ENCODE assay signal across 8 cellular contexts in genomic region chrX:47232803-47233332, GRCh38. TPM values are rescaled to one million over a fixed set of nuclear protein-coding genes. Genes with fewer than 3 reads are reported as not detected.
DNase-seq lines count a peak whose midpoint lies in the region; ATAC-seq and TF ChIP-seq lines count a peak whose summit lies in the region.

Gene USP11, plus strand, starts transcription at chrX:47233009. Its CDS starts 35 bp downstream, at chrX:47233044.

- peak; percentile 23 for DNase-seq in activated CD4-positive, alpha-beta T cell treated with anti-CD3 and anti-CD28 coated beads for 1 hour
- DNase-seq in activated CD4-positive, alpha-beta T cell treated with anti-CD3 and anti-CD28 coated beads, Interleukin-2, amount 50 U/mL, for 4 hours = no peak
- DNase-seq in OCI-LY7 (ENCODE audit: low spot score) (peak; percentile 78), fibroblast of the conjunctiva (ENCODE audit: low read depth) (peak; percentile 9), nephron progenitor cell (no peak), type B pancreatic cell (ENCODE audit: extremely low spot score, unreplicated experiment) (no peak)
- peak; percentile 20 for DNase-seq in activated effector memory CD4-positive, alpha-beta T cell treated with Interleukin-2 at 50 U/mL for 16 hours

- BruUV-seq in OCI-LY7 (replicated peaks; lab: Mats Ljungman, UMichigan) = no TSS peak

- H3K4me3 Mint-ChIP-seq in nephron progenitor cell (peak within 1 kb of the TSS; percentile 93), type B pancreatic cell (peak within 1 kb of the TSS; percentile 96)

- H3K9me3 Mint-ChIP-seq in nephron progenitor cell = no peaks in the 10 kb centered on the region
- no peaks in the 10 kb centered on the region for H3K9me3 Mint-ChIP-seq in type B pancreatic cell

- peak within 1 kb of the TSS; percentile 100 for H3K27ac Mint-ChIP-seq in nephron progenitor cell
- peak within 1 kb of the TSS; percentile 100 for H3K27ac Mint-ChIP-seq in type B pancreatic cell

- H3K4me2 ChIP-seq in OCI-LY7 (ENCODE audit: low read length) = peak within 1 kb of the TSS; percentile 81

- H3K4me1 Mint-ChIP-seq in nephron progenitor cell (peaks cover 65% of the 10 kb centered on the region), type B pancreatic cell (ENCODE audit: unreplicated experiment) (peaks cover 39% of the 10 kb centered on the region)

- peaks cover 20% of the 10 kb centered on the region for H3K4me1 ChIP-seq in OCI-LY7 (ENCODE audit: insufficient read depth, low read length, poor library complexity, severe bottlenecking)

- no peaks in the 10 kb centered on the region for H3K9me2 ChIP-seq in OCI-LY7 (ENCODE audit: insufficient read depth, low read length)

- H3K27ac ChIP-seq in OCI-LY7 (ENCODE audit: low read depth, low read length, poor library complexity, severe bottlenecking) = peak within 1 kb of the TSS; percentile 91

- H4K20me1 ChIP-seq in OCI-LY7 (ENCODE audit: insufficient read depth, low read length) = no peaks in the 10 kb centered on the region

- H3K9me3 ChIP-seq in OCI-LY7 (ENCODE audit: low read length) = no peaks in the 10 kb centered on the region

- peak within 1 kb of the TSS; percentile 77 for H3K4me3 ChIP-seq in OCI-LY7 (ENCODE audit: low read depth, low read length, poor library complexity, severe bottlenecking)

- POLR2A ChIA-PET in OCI-LY7 (lab: Charles Lee) = interaction anchor here (0.7 to 1.2 kb wide), 2 partner anchors 42 to 316 kb away, joined by 3 to 4 read pairs; no protein-coding TSS in a partner anchor

- TF ChIP-seq CTCF in OCI-LY7 (conservative IDR thresholded peaks at IDR 0.05; ENCODE audit: low read length) = no peak
- TF ChIP-seq CTCF in nephron progenitor cell (IDR thresholded peaks at IDR 0.05) = no peak
- TF ChIP-seq CTCF in type B pancreatic cell (conservative IDR thresholded peaks at IDR 0.05) = no peak

- peak; percentile 28 for ATAC-seq in HG03432 (IDR thresholded peaks at IDR 0.05; ENCODE audit: unreplicated experiment)

- intact Hi-C loops in OCI-LY7 (cut with micrococcal nuclease; ENCODE audit: unreplicated experiment) = loop anchor here (1.0 to 2.0 kb wide), 3 partner anchors 15 to 88 kb away; partner anchors contain the start of genes CDK16, NDUFB11, RBM10 and UBA1

- H3K36me3 Mint-ChIP-seq in nephron progenitor cell (ENCODE audit: low read depth) (peaks cover 31% of the 10 kb centered on the region), type B pancreatic cell (peaks cover 18% of the 10 kb centered on the region)

- peak within 1 kb of the TSS; percentile 33; the same call in 1 of the 2 replicates for H2AFZ ChIP-seq in OCI-LY7 (ENCODE audit: low read length)

- CTCF ChIA-PET in OCI-LY7 (lab: Charles Lee; ENCODE audit: unreplicated experiment) = no interaction called here

- peaks cover 29% of the 10 kb centered on the region for H3K36me3 ChIP-seq in OCI-LY7 (ENCODE audit: insufficient read depth, low read length)

- H3K79me2 ChIP-seq in OCI-LY7 (ENCODE audit: insufficient read depth, low read depth, low read length) = peaks cover 42% of the 10 kb centered on the region

- no peaks in the 10 kb centered on the region for H3K27me3 Mint-ChIP-seq in nephron progenitor cell (ENCODE audit: low read depth, poor library complexity)
- no peaks in the 10 kb centered on the region for H3K27me3 Mint-ChIP-seq in type B pancreatic cell

RNA-seq across cellular contexts. Expression of gene USP11, which starts in this region (rescaled TPM):
- 46.5 and 49.3 TPM in 2 replicates for total RNA-seq in OCI-LY7 (2014; rRNA removed; shearing (Covaris generic))
- total RNA-seq in OCI-LY7 (2022) (91.8 and 106 TPM in 2 replicates), type B pancreatic cell (ENCODE audit: low replicate concordance) (84.2 and 189 TPM in 2 replicates)

Comparison
In these comparisons a context has a peak if more than half of its experiments do, and no peak if none do; other contexts are left out.
1. DNase-seq: peak in activated CD4-positive, alpha-beta T cell treated with anti-CD3 and anti-CD28 coated beads for 1 hour (single experiment), OCI-LY7 (single experiment), activated effector memory CD4-positive, alpha-beta T cell treated with Interleukin-2 at 50 U/mL for 16 hours (single experiment) and fibroblast of the conjunctiva (single experiment); none in activated CD4-positive, alpha-beta T cell treated with anti-CD3 and anti-CD28 coated beads, Interleukin-2, amount 50 U/mL, for 4 hours (0 of 2), nephron progenitor cell (single experiment) and type B pancreatic cell (single experiment).